In genomic region chr2:177243476-177243875, GRCh38 we compare ENCODE assay signal across 12 cellular contexts. TPM values are rescaled to one million over a fixed set of nuclear protein-coding genes. Genes with fewer than 3 reads are reported as not detected.
DNase-seq lines count a peak whose midpoint lies in the region; ATAC-seq, FAIRE-seq and TF ChIP-seq lines count a peak whose summit lies in the region.
"Had no signal": no experiment of that assay in that cellular context is flagged by ENCODE, and none has a peak within 500 bp of the region (broad histone marks: within the 10 kb centered on the region; RNA-seq: fewer than 3 reads in every experiment).

No MANE protein-coding gene starts in this region.

- intact Hi-C loops in activated CD4-positive, alpha-beta memory T cell treated with anti-CD3 and anti-CD28 coated beads for 36 hours (cut with micrococcal nuclease) = loop anchor here (2.0 kb wide), 1 partner anchor 17 kb away; no protein-coding TSS in a partner anchor
- intact Hi-C loops in kidney (cut with DNase I) = no loop called here

- FAIRE-seq in kidney (lab: Jason Lieb, UNC) = no peak
- FAIRE-seq: GM12878, islet of Langerhans had no signal

- CTCF ChIA-PET in activated CD4-positive, alpha-beta memory T cell treated with anti-CD3 and anti-CD28 coated beads for 36 hours (lab: Charles Lee) = interaction anchor here (0.9 kb wide), 1 partner anchor 10 kb away, joined by 3 read pairs; no protein-coding TSS in a partner anchor

- no peak overlapping the region for H3K9ac ChIP-seq in kidney (ENCODE audit: low read length in 2 of 2)

- peaks cover 50 to 57% of the 10 kb centered on the region in 2 donors for H3K4me1 ChIP-seq in kidney (ENCODE audit: control insufficient read depth in 1 of 2, insufficient read depth in 1 of 2, low read depth in 1 of 2, low read length in 2 of 2)
- peaks cover 45% of the 10 kb centered on the region for H3K4me1 ChIP-seq in SJCRH30

- H3K27me3 Mint-ChIP-seq in activated CD4-positive, alpha-beta memory T cell treated with anti-CD3 and anti-CD28 coated beads for 36 hours = no peaks in the 10 kb centered on the region
- H3K27me3 Mint-ChIP-seq in stimulated activated naive B cell treated with anti-CD40 and anti-IgM and Interleukin-4, amounts not matched to agents 10 μg/mL and 1 μg/mL and 100 μg/mL, for 72 hours = no peaks in the 10 kb centered on the region

- H3K27ac ChIP-seq in kidney (ENCODE audit: low read depth in 2 of 2, low read length in 2 of 2) (peak overlapping the region; percentile 75 to 85), SJCRH30 (no peak overlapping the region; the same call in 1 of the 2 replicates)

- POLR2A ChIA-PET in activated CD4-positive, alpha-beta memory T cell treated with anti-CD3 and anti-CD28 coated beads for 36 hours (lab: Charles Lee) = interaction anchor here (1.2 kb wide), 1 partner anchor 12 kb away, joined by 4 read pairs; no protein-coding TSS in a partner anchor

- no peak overlapping the region for H3K4me3 Mint-ChIP-seq in activated CD4-positive, alpha-beta memory T cell treated with anti-CD3 and anti-CD28 coated beads for 36 hours
- no peak overlapping the region for H3K4me3 Mint-ChIP-seq in stimulated activated naive B cell treated with anti-CD40 and anti-IgM and Interleukin-4, amounts not matched to agents 10 μg/mL and 1 μg/mL and 100 μg/mL, for 72 hours

- no peaks in the 10 kb centered on the region for H3K9me3 ChIP-seq in kidney (ENCODE audit: control insufficient read depth in 1 of 2, low read length in 2 of 2)
- no peaks in the 10 kb centered on the region for H3K9me3 ChIP-seq in SJCRH30 (replicated peaks)
- H3K9me3 ChIP-seq: MG63 had no signal

- no peaks in the 10 kb centered on the region for H3K9me3 Mint-ChIP-seq in activated CD4-positive, alpha-beta memory T cell treated with anti-CD3 and anti-CD28 coated beads for 36 hours
- no peaks in the 10 kb centered on the region for H3K9me3 Mint-ChIP-seq in stimulated activated naive B cell treated with anti-CD40 and anti-IgM and Interleukin-4, amounts not matched to agents 10 μg/mL and 1 μg/mL and 100 μg/mL, for 72 hours

- H3K36me3 ChIP-seq in kidney (ENCODE audit: control insufficient read depth in 1 of 2, insufficient read depth in 2 of 2, low read length in 2 of 2) (no peaks in the 10 kb centered on the region), SJCRH30 (no peaks in the 10 kb centered on the region; the same call in 1 of the 2 replicates)

- peaks cover 2% of the 10 kb centered on the region for H3K36me3 Mint-ChIP-seq in activated CD4-positive, alpha-beta memory T cell treated with anti-CD3 and anti-CD28 coated beads for 36 hours
- H3K36me3 Mint-ChIP-seq in stimulated activated naive B cell treated with anti-CD40 and anti-IgM and Interleukin-4, amounts not matched to agents 10 μg/mL and 1 μg/mL and 100 μg/mL, for 72 hours = peaks cover 13 to 42% of the 10 kb centered on the region in 2 donors

- H3K27me3 ChIP-seq in SJCRH30 = no peaks in the 10 kb centered on the region
- H3K27me3 ChIP-seq: MG63 had no signal

- no peak for TF ChIP-seq CTCF in kidney (IDR thresholded peaks at IDR 0.05; ENCODE audit: borderline replicate concordance, extremely low read depth, insufficient read depth)

- peaks cover 86% of the 10 kb centered on the region for H3K4me1 Mint-ChIP-seq in activated CD4-positive, alpha-beta memory T cell treated with anti-CD3 and anti-CD28 coated beads for 36 hours (ENCODE audit: low read depth)
- peaks cover 46 to 88% of the 10 kb centered on the region in 2 donors for H3K4me1 Mint-ChIP-seq in stimulated activated naive B cell treated with anti-CD40 and anti-IgM and Interleukin-4, amounts not matched to agents 10 μg/mL and 1 μg/mL and 100 μg/mL, for 72 hours

- ATAC-seq in stimulated activated naive B cell treated with anti-CD40 and anti-IgM and Interleukin-4, amounts not matched to agents 10 μg/mL and 1 μg/mL and 100 μg/mL, for 72 hours (replicated peaks) = no peak
- ATAC-seq: GM12878 had no signal

- DNase-seq in ELR (ENCODE audit: low read depth) (peak; percentile 42), kidney (no peak), GM19240 (ENCODE audit: insufficient read length, low spot score) (no peak), SJCRH30 (no peak), HT-29 (ENCODE audit: low spot score) (no peak), NCI-H1092 (lab: John Stamatoyannopoulos, UW) (no peak)
- DNase-seq in activated CD4-positive, alpha-beta memory T cell treated with anti-CD3 and anti-CD28 coated beads for 36 hours = no peak
- DNase-seq in stimulated activated naive B cell treated with anti-CD40 and anti-IgM and Interleukin-4, amounts not matched to agents 10 μg/mL and 1 μg/mL and 100 μg/mL, for 72 hours = no peak
- DNase-seq: amniotic stem cell, MG63 had no signal

- peak overlapping the region; percentile 83 for H3K27ac Mint-ChIP-seq in activated CD4-positive, alpha-beta memory T cell treated with anti-CD3 and anti-CD28 coated beads for 36 hours
- peak overlapping the region; percentile 75 for H3K27ac Mint-ChIP-seq in stimulated activated naive B cell treated with anti-CD40 and anti-IgM and Interleukin-4, amounts not matched to agents 10 μg/mL and 1 μg/mL and 100 μg/mL, for 72 hours

- H3K4me3 ChIP-seq in kidney (ENCODE audit: low read length in 2 of 2) (no peak overlapping the region), SJCRH30 (no peak overlapping the region)
- H3K4me3 ChIP-seq: GM12878, MG63 had no signal

RNA-seq across cellular contexts. Expression of gene NFE2L2, which starts 21.1 kb away (rescaled TPM):
- 10 to 100 TPM; 51.3 to 52.0 TPM for total RNA-seq in activated CD4-positive, alpha-beta memory T cell treated with anti-CD3 and anti-CD28 coated beads for 36 hours
- total RNA-seq in kidney = 149 TPM
- polyA plus RNA-seq in kidney (ENCODE audit: insufficient read depth, low read depth, low replicate concordance) = 105 TPM
- 40.2 and 47.7 TPM in 2 replicates for total RNA-seq in SJCRH30 (2014; rRNA removed; shearing (Covaris generic))
- 30.8 and 30.9 TPM in 2 replicates for total RNA-seq in HT-29 (2014; rRNA removed; shearing (Covaris generic))

RNA-seq across cellular contexts. Expression of gene HNRNPA3, which starts 30.9 kb away (rescaled TPM):
- 100 to 1,000 TPM; 303 to 311 TPM for total RNA-seq in activated CD4-positive, alpha-beta memory T cell treated with anti-CD3 and anti-CD28 coated beads for 36 hours
- total RNA-seq in kidney = 173 TPM
- 156 TPM for polyA plus RNA-seq in kidney (ENCODE audit: insufficient read depth, low read depth, low replicate concordance)
- total RNA-seq in SJCRH30 (2014; rRNA removed; shearing (Covaris generic)) = 148 and 159 TPM in 2 replicates
- 30.4 and 33.8 TPM in 2 replicates for total RNA-seq in HT-29 (2014; rRNA removed; shearing (Covaris generic))
